9 cellular contexts compared by ENCODE assay signal in the genomic region with DNA sequence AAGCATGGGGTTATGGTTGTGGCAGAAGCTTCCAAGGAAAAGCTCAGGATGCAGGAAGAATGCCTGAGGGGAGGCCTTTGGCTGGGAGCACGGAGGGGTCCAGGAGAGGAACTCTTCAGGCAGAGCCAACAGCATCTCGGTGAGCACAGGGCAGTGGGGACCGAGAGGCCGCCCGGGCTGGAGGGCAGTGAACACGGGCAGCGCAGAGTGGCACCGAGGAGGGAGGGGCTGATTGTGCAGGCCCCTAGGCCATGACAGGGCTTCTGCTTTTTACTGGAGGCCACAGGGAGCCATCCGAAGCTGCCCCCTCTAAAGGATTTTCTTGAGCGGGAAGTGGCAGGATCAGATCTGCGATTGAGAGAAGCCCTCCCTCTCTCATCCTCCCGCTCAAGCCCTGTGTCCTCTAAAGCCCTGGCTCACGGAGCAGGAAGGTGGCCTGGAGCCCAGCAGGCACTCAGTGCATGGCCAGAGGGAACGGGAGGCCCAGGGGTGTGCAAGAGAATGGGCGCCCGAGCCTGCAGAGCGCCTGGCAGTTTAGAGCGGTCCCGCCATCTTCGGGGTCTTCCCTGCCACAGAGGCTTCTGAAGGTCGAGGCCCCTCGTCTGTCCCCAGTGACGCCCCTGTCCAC. TPM values are rescaled to one million over a fixed set of nuclear protein-coding genes. Genes with fewer than 3 reads are reported as not detected.
DNase-seq lines count a peak whose midpoint lies in the region; ATAC-seq lines count a peak whose summit lies in the region.
"Had no signal": no experiment of that assay in that cellular context is flagged by ENCODE, and none has a peak within 500 bp of the region (broad histone marks: within the 10 kb centered on the region; RNA-seq: fewer than 3 reads in every experiment).

No MANE protein-coding gene starts in this region.

- DNase-seq in T-helper 2 cell treated with Interferon-gamma antibody and Interleukin-4, amounts not matched to agents 5 μg/mL and 100 μg/mL, for 36 hours (ENCODE audit: low spot score) = no peak
- no peak for DNase-seq in T-helper 2 cell
- DNase-seq in activated T-helper 2 cell treated with anti-CD3 and anti-CD28 coated beads, Interferon-gamma antibody, Interleukin-2, Interleukin-4, amounts not matched to agents 10 μg/mL and 5 μg/mL and 100 μg/mL, durations not matched to agents 14 hours and 24 hours and 36 hours (ENCODE audit: low spot score) = no peak
- DNase-seq in stimulated activated effector memory CD8-positive, alpha-beta T cell treated with anti-CD3 and anti-CD28 coated beads, Interleukin-12 subunit alpha, Interleukin-12 subunit beta, amount 100 ng/mL, for 72 hours (ENCODE audit: low spot score in 2 of 2) = no peak
- no peak for DNase-seq in hepatic stellate cell (ENCODE audit: low spot score)
- DNase-seq in NCI-H1048 (lab: John Stamatoyannopoulos, UW) = no peak
- DNase-seq in GOT3 (lab: John Stamatoyannopoulos, UW) = no peak

- H3K9ac ChIP-seq in iPS-15b (ENCODE audit: low read depth, low read length) = no peak overlapping the region

- peak overlapping the region; percentile 1 for H3K4me3 ChIP-seq in iPS-15b (ENCODE audit: low read depth, low read length)
- H3K4me3 ChIP-seq: body of pancreas had no signal

- H3K4me1 ChIP-seq in iPS-15b (ENCODE audit: control insufficient read depth, insufficient read depth, low read length) = peaks cover 3% of the 10 kb centered on the region

- no peaks in the 10 kb centered on the region for H3K36me3 ChIP-seq in iPS-15b (ENCODE audit: control insufficient read depth, insufficient read depth, low read length)

- peaks cover 34% of the 10 kb centered on the region for H3K4me1 Mint-ChIP-seq in T-helper 2 cell treated with Interferon-gamma antibody and Interleukin-4, amounts not matched to agents 5 μg/mL and 100 μg/mL, for 36 hours (ENCODE audit: low read depth)
- peaks cover 39% of the 10 kb centered on the region for H3K4me1 Mint-ChIP-seq in activated T-helper 2 cell treated with anti-CD3 and anti-CD28 coated beads, Interferon-gamma antibody, Interleukin-2, Interleukin-4, amounts not matched to agents 10 μg/mL and 5 μg/mL and 100 μg/mL, durations not matched to agents 14 hours and 24 hours and 36 hours (ENCODE audit: low read depth)
- peaks cover 49% of the 10 kb centered on the region for H3K4me1 Mint-ChIP-seq in stimulated activated effector memory CD8-positive, alpha-beta T cell treated with anti-CD3 and anti-CD28 coated beads, Interleukin-12 subunit alpha, Interleukin-12 subunit beta, amount 100 ng/mL, for 72 hours

- H3K27me3 Mint-ChIP-seq in T-helper 2 cell treated with Interferon-gamma antibody and Interleukin-4, amounts not matched to agents 5 μg/mL and 100 μg/mL, for 36 hours (ENCODE audit: low read depth) = peaks cover 3% of the 10 kb centered on the region
- peaks cover 4% of the 10 kb centered on the region for H3K27me3 Mint-ChIP-seq in activated T-helper 2 cell treated with anti-CD3 and anti-CD28 coated beads, Interferon-gamma antibody, Interleukin-2, Interleukin-4, amounts not matched to agents 10 μg/mL and 5 μg/mL and 100 μg/mL, durations not matched to agents 14 hours and 24 hours and 36 hours (ENCODE audit: low read depth)

- peak overlapping the region; percentile 77 for H3K27ac Mint-ChIP-seq in T-helper 2 cell treated with Interferon-gamma antibody and Interleukin-4, amounts not matched to agents 5 μg/mL and 100 μg/mL, for 36 hours
- H3K27ac Mint-ChIP-seq in activated T-helper 2 cell treated with anti-CD3 and anti-CD28 coated beads, Interferon-gamma antibody, Interleukin-2, Interleukin-4, amounts not matched to agents 10 μg/mL and 5 μg/mL and 100 μg/mL, durations not matched to agents 14 hours and 24 hours and 36 hours = peak overlapping the region; percentile 62
- peak overlapping the region; percentile 65 for H3K27ac Mint-ChIP-seq in stimulated activated effector memory CD8-positive, alpha-beta T cell treated with anti-CD3 and anti-CD28 coated beads, Interleukin-12 subunit alpha, Interleukin-12 subunit beta, amount 100 ng/mL, for 72 hours

- H3K9me3 ChIP-seq in iPS-15b (ENCODE audit: control insufficient read depth, insufficient read depth, low read length) = no peaks in the 10 kb centered on the region
- H3K9me3 ChIP-seq: body of pancreas had no signal

- H3K4me3 Mint-ChIP-seq in T-helper 2 cell treated with Interferon-gamma antibody and Interleukin-4, amounts not matched to agents 5 μg/mL and 100 μg/mL, for 36 hours = no peak overlapping the region
- H3K4me3 Mint-ChIP-seq in activated T-helper 2 cell treated with anti-CD3 and anti-CD28 coated beads, Interferon-gamma antibody, Interleukin-2, Interleukin-4, amounts not matched to agents 10 μg/mL and 5 μg/mL and 100 μg/mL, durations not matched to agents 14 hours and 24 hours and 36 hours (ENCODE audit: low read depth) = no peak overlapping the region
- H3K4me3 Mint-ChIP-seq in stimulated activated effector memory CD8-positive, alpha-beta T cell treated with anti-CD3 and anti-CD28 coated beads, Interleukin-12 subunit alpha, Interleukin-12 subunit beta, amount 100 ng/mL, for 72 hours = peak overlapping the region; percentile 48

- H3K27me3 ChIP-seq in iPS-15b (ENCODE audit: control insufficient read depth, insufficient read depth, low read length) = no peaks in the 10 kb centered on the region
- H3K27me3 ChIP-seq: body of pancreas had no signal

- intact Hi-C loops in activated T-helper 2 cell treated with anti-CD3 and anti-CD28 coated beads, Interferon-gamma antibody, Interleukin-2, Interleukin-4, amounts not matched to agents 10 μg/mL and 5 μg/mL and 100 μg/mL, durations not matched to agents 14 hours and 24 hours and 36 hours (cut with micrococcal nuclease) = loop anchor here (1.0 to 2.0 kb wide), 4 partner anchors 63 to 514 kb away; a partner anchor contains a TSS

- ATAC-seq in stimulated activated effector memory CD8-positive, alpha-beta T cell treated with anti-CD3 and anti-CD28 coated beads, Interleukin-12 subunit alpha, Interleukin-12 subunit beta, amount 100 ng/mL, for 72 hours = no peak

- H3K36me3 Mint-ChIP-seq in T-helper 2 cell treated with Interferon-gamma antibody and Interleukin-4, amounts not matched to agents 5 μg/mL and 100 μg/mL, for 36 hours (ENCODE audit: low read depth) = no peaks in the 10 kb centered on the region
- H3K36me3 Mint-ChIP-seq in activated T-helper 2 cell treated with anti-CD3 and anti-CD28 coated beads, Interferon-gamma antibody, Interleukin-2, Interleukin-4, amounts not matched to agents 10 μg/mL and 5 μg/mL and 100 μg/mL, durations not matched to agents 14 hours and 24 hours and 36 hours (ENCODE audit: low read depth) = no peaks in the 10 kb centered on the region
- peaks cover 7% of the 10 kb centered on the region for H3K36me3 Mint-ChIP-seq in stimulated activated effector memory CD8-positive, alpha-beta T cell treated with anti-CD3 and anti-CD28 coated beads, Interleukin-12 subunit alpha, Interleukin-12 subunit beta, amount 100 ng/mL, for 72 hours

- no peaks in the 10 kb centered on the region for H3K9me3 Mint-ChIP-seq in T-helper 2 cell treated with Interferon-gamma antibody and Interleukin-4, amounts not matched to agents 5 μg/mL and 100 μg/mL, for 36 hours
- no peaks in the 10 kb centered on the region for H3K9me3 Mint-ChIP-seq in activated T-helper 2 cell treated with anti-CD3 and anti-CD28 coated beads, Interferon-gamma antibody, Interleukin-2, Interleukin-4, amounts not matched to agents 10 μg/mL and 5 μg/mL and 100 μg/mL, durations not matched to agents 14 hours and 24 hours and 36 hours
- no peaks in the 10 kb centered on the region for H3K9me3 Mint-ChIP-seq in stimulated activated effector memory CD8-positive, alpha-beta T cell treated with anti-CD3 and anti-CD28 coated beads, Interleukin-12 subunit alpha, Interleukin-12 subunit beta, amount 100 ng/mL, for 72 hours

RNA-seq across cellular contexts. Expression of a gene that starts 20.6 kb away (rescaled TPM):
- 22.8 and 23.4 TPM in 2 replicates for total RNA-seq in activated T-helper 2 cell treated with anti-CD3 and anti-CD28 coated beads, Interferon-gamma antibody, Interleukin-2, Interleukin-4, amounts not matched to agents 10 μg/mL and 5 μg/mL and 100 μg/mL, durations not matched to agents 14 hours and 24 hours and 36 hours
